Comparison of ENCODE assay signal across 8 cellular contexts in genomic region chr4:119629142-119629471, GRCh38. TPM values are rescaled to one million over a fixed set of nuclear protein-coding genes. Genes with fewer than 3 reads are reported as not detected.
DNase-seq lines count a peak whose midpoint lies in the region; ATAC-seq and TF ChIP-seq lines count a peak whose summit lies in the region.

No MANE protein-coding gene starts in this region.

- no peak overlapping the region for H3K27ac ChIP-seq in SJCRH30
- H3K27ac ChIP-seq in foreskin keratinocyte: no peak overlapping the region

- H3K4me3 ChIP-seq in SJCRH30: peak overlapping the region; percentile 65

- DNase-seq in SJCRH30 (no peak), foreskin keratinocyte (no peak), sciatic nerve (ENCODE audit: low spot score) (no peak), SKM-1 (lab: John Stamatoyannopoulos, UW; ENCODE audit: unreplicated experiment) (no peak), amygdala (lab: John Stamatoyannopoulos, UW) (no peak)
- no peak for DNase-seq in stimulated activated CD4-positive, alpha-beta T cell treated with anti-CD3 and anti-CD28 coated beads, Interleukin-4, amount 100 ng/mL, for 4 hours

- intact Hi-C loops in sciatic nerve (cut with DNase I): loop anchor here (5.0 kb wide), 1 partner anchor 418 kb away; no protein-coding TSS in a partner anchor

- H3K36me3 ChIP-seq in SJCRH30: no peaks in the 10 kb centered on the region

- H3K4me1 ChIP-seq in SJCRH30 (peaks cover 4% of the 10 kb centered on the region; the same call in 1 of the 2 replicates), foreskin keratinocyte (peaks cover 5% of the 10 kb centered on the region)

- H3K27me3 ChIP-seq in SJCRH30 (no peaks in the 10 kb centered on the region), foreskin keratinocyte (no peaks in the 10 kb centered on the region)

- no peak for TF ChIP-seq CTCF in foreskin keratinocyte (conservative IDR thresholded peaks at IDR 0.05)

- H3K9me3 ChIP-seq in SJCRH30 (replicated peaks): no peaks in the 10 kb centered on the region

- ATAC-seq in GM18868 (IDR thresholded peaks at IDR 0.05; ENCODE audit: unreplicated experiment) (peak; percentile 34), HG02642 (IDR thresholded peaks at IDR 0.05; ENCODE audit: poor library complexity, unreplicated experiment) (peak; percentile 29), foreskin keratinocyte (peak; percentile 42), sciatic nerve (peak; percentile 41)

RNA-seq across cellular contexts. Expression of gene PDE5A, which starts 0.5 kb away (rescaled TPM):
- 2.9 and 4.3 TPM in 2 replicates for total RNA-seq in SJCRH30 (2014; rRNA removed; shearing (Covaris generic))
- 5.4 and 7.9 TPM in 2 replicates for total RNA-seq in foreskin keratinocyte
- polyA plus RNA-seq in foreskin keratinocyte: 1.1 and 1.4 TPM in 2 replicates
- total RNA-seq in sciatic nerve: 55.8 TPM
